9 cellular contexts compared by ENCODE assay signal in the genomic region with DNA sequence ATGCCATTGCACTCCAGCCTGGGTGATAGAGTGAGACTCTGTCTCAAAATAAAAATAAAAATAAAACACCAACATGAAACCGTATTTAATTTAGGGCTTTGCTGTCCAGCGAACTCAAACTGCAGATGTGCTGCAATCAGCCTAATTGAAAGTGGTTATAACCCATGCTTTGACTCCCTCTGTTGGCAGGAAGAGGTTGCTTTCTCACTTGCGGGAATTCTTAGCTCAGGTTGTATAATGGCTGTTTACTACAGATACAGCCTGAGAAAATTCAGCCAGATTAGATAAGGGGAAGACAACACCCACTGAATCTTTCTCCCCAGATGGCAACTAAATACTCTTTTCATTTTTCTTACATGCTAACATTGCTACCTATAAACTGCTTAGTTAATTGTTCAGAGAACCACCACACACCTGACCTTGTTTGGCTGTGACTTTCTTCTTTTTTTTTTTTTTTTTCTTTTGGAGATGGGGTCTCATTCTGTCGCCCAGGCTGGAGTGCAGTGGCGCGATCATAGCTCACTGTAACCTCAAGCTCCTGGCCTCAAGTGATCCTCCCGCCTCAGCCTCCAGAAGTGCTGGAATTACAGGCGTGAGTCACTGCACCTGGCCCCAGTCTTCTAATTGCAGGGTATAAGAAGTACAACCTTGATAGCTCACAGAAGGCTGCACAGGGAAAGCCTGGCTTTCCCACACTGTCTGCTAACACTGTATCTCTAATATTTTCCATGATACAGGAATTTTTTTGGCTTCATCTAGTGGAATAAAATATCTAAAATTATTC. TPM values are rescaled to one million over a fixed set of nuclear protein-coding genes. Genes with fewer than 3 reads are reported as not detected.
A peak's percentile ranks its signal among the peaks of the same experiment; 100 is the strongest.
DNase-seq lines count a peak whose midpoint lies in the region; ATAC-seq and TF ChIP-seq lines count a peak whose summit lies in the region.
"Had no signal": no experiment of that assay in that cellular context is flagged by ENCODE, and none has a peak within 500 bp of the region (broad histone marks: within the 10 kb centered on the region; RNA-seq: fewer than 3 reads in every experiment).

No MANE protein-coding gene starts in this region.

- no peaks in the 10 kb centered on the region for H3K23me2 ChIP-seq in H9 (ENCODE audit: insufficient read length, low read depth, low read length, poor library complexity, severe bottlenecking)

- H3K9me3 Mint-ChIP-seq in Caco-2 (ENCODE audit: unreplicated experiment) (no peaks in the 10 kb centered on the region), H9 (peaks cover 8 to 11% of the 10 kb centered on the region in 2 experiments), endothelial cell (ENCODE audit: unreplicated experiment) (no peaks in the 10 kb centered on the region), nephron (no peaks in the 10 kb centered on the region)
- H3K9me3 Mint-ChIP-seq: activated naive CD4-positive, alpha-beta T cell treated with anti-CD3 and anti-CD28 coated beads, Interleukin-2, amount 50 U/mL, for 72 hours had no signal

- peak; percentile 54 to 57 for DNase-seq in Caco-2
- DNase-seq in H9, result peak; percentile 54
- peak; percentile 38 to 83 for DNase-seq in NCI-H446 (lab: John Stamatoyannopoulos, UW)
- DNase-seq in endothelial cell (ENCODE audit: low spot score), result peak; percentile 28

- no peaks in the 10 kb centered on the region for H3K79me1 ChIP-seq in H9 (ENCODE audit: insufficient read depth, low read depth, low read length, poor library complexity, severe bottlenecking)

- H4K8ac ChIP-seq in H9 (replicated peaks; ENCODE audit: insufficient read length, low read depth, low read length), result no peak overlapping the region

- H3K27me3 Mint-ChIP-seq in Caco-2 (ENCODE audit: insufficient read depth, unreplicated experiment) (no peaks in the 10 kb centered on the region), H9 (ENCODE audit: low read depth) (peaks cover 3% of the 10 kb centered on the region; the same call in 1 of the 2 replicates), endothelial cell (ENCODE audit: unreplicated experiment) (peaks cover 16% of the 10 kb centered on the region), nephron (ENCODE audit: low read depth) (peaks cover 8% of the 10 kb centered on the region)

- H3K4me1 Mint-ChIP-seq in Caco-2 (ENCODE audit: low read depth, unreplicated experiment) (no peaks in the 10 kb centered on the region), H9 (peaks cover 10% of the 10 kb centered on the region in 2 experiments), endothelial cell (ENCODE audit: unreplicated experiment) (peaks cover 22% of the 10 kb centered on the region), nephron (peaks cover 12% of the 10 kb centered on the region)

- no TSS peak for BruUV-seq in Caco-2 (replicated peaks; lab: Mats Ljungman, UMichigan)

- no peak overlapping the region for H2BK120ac ChIP-seq in H9 (ENCODE audit: low read depth, low read length, poor library complexity, severe bottlenecking)

- no peak overlapping the region for H2AK5ac ChIP-seq in H9 (ENCODE audit: insufficient read length, low read length)

- H2BK12ac ChIP-seq in H9 (ENCODE audit: insufficient read length, low read depth, low read length), result no peak overlapping the region

- H3K14ac ChIP-seq in H9 (ENCODE audit: insufficient read depth, low read length), result no peak overlapping the region

- H3K27ac ChIP-seq in H9 (ENCODE audit: insufficient read length, low read depth, low read length), result no peak overlapping the region

- H3K27ac Mint-ChIP-seq in Caco-2 (ENCODE audit: unreplicated experiment) (no peak overlapping the region), H9 (no peak overlapping the region; a peak in 1 of 7 replicates), endothelial cell (ENCODE audit: unreplicated experiment) (no peak overlapping the region), nephron (peak overlapping the region; percentile 56 to 90 (median 67))

- H3K36me3 Mint-ChIP-seq in Caco-2 (ENCODE audit: insufficient read depth, unreplicated experiment) (peaks cover 24% of the 10 kb centered on the region), H9 (ENCODE audit: insufficient read depth in 1 of 3, low read depth in 3 of 3) (peaks cover 4 to 9% (median 6%) of the 10 kb centered on the region in 3 experiments; a peak in 6 of 7 replicates), endothelial cell (ENCODE audit: low read depth, unreplicated experiment) (peaks cover 22% of the 10 kb centered on the region), nephron (ENCODE audit: low read depth) (no peaks in the 10 kb centered on the region)

- no peak overlapping the region for H3T11ph ChIP-seq in H9 (ENCODE audit: low read length)

- no peaks in the 10 kb centered on the region for H4K20me1 ChIP-seq in H9 (ENCODE audit: control insufficient read depth, insufficient read depth, insufficient read length)

- H3K4me2 ChIP-seq in H9 (ENCODE audit: insufficient read depth, insufficient read length, low read length), result no peak overlapping the region

- H3K23ac ChIP-seq in H9 (ENCODE audit: insufficient read length, low read depth, low read length), result no peak overlapping the region

- WGBS in H9 (ENCODE audit: extremely low coverage, insufficient read length, low lambda C conversion rate), result no CpG with 5 or more reads among the region's 8 CpGs

- TF ChIP-seq CTCF in Caco-2 (IDR thresholded peaks at IDR 0.05; ENCODE audit: insufficient read depth in 1 of 2, low read depth in 1 of 2, low read length in 1 of 2, severe bottlenecking in 1 of 2, unreplicated experiment in 1 of 2), result peak; percentile 33 to 65
- TF ChIP-seq CTCF in H9 (conservative IDR thresholded peaks at IDR 0.05), result peak; percentile 79
- peak; percentile 67 for TF ChIP-seq CTCF in WI38 (IDR thresholded peaks at IDR 0.05; ENCODE audit: low read depth, low read length)
- TF ChIP-seq CTCF in endothelial cell (IDR thresholded peaks at IDR 0.05; ENCODE audit: unreplicated experiment), result peak; percentile 32
- TF ChIP-seq CTCF in nephron (IDR thresholded peaks at IDR 0.05; ENCODE audit: unreplicated experiment in 3 of 3), result peak; percentile 73 to 75 (median 74)

- no peak overlapping the region for H3K56ac ChIP-seq in H9 (ENCODE audit: insufficient read length, low read depth, low read length)

- no peak overlapping the region for H2BK5ac ChIP-seq in H9 (ENCODE audit: insufficient read length, low read length)

- POLR2A ChIA-PET in Caco-2 (lab: Charles Lee), result interaction anchor here (1.0 kb wide), 1 partner anchor 35 kb away, joined by 3 read pairs; no protein-coding TSS in a partner anchor

- H4K5ac ChIP-seq in H9 (ENCODE audit: insufficient read length, low read depth, low read length), result no peak overlapping the region

- CTCF ChIA-PET in Caco-2 (lab: Charles Lee), result interaction anchor here (0.6 to 2.3 kb wide), 13 partner anchors 14 to 767 kb away, joined by 3 to 29 read pairs (median 4); no protein-coding TSS in a partner anchor

- H3K27me3 ChIP-seq in Caco-2 (replicated peaks; ENCODE audit: control insufficient read depth, insufficient read depth, low read length), result no peaks in the 10 kb centered on the region
- H3K27me3 ChIP-seq in H9 (ENCODE audit: insufficient read depth, low read length), result no peaks in the 10 kb centered on the region

- H3K18ac ChIP-seq in H9 (ENCODE audit: insufficient read length, low read depth, low read length), result no peak overlapping the region

- H4K91ac ChIP-seq in H9 (ENCODE audit: insufficient read length, low read depth, low read length), result no peak overlapping the region

- H3K36me3 ChIP-seq in Caco-2 (ENCODE audit: control insufficient read depth, insufficient read depth, low read length), result no peaks in the 10 kb centered on the region

- intact Hi-C loops in Caco-2 (cut with micrococcal nuclease; ENCODE audit: unreplicated experiment), result loop anchor here (1.0 to 10.0 kb wide), 5 partner anchors 16 to 540 kb away; no protein-coding TSS in a partner anchor

- no peak for ATAC-seq in GM19467 (IDR thresholded peaks at IDR 0.05; ENCODE audit: unreplicated experiment)
- no peak for ATAC-seq in HG03025 (IDR thresholded peaks at IDR 0.05; ENCODE audit: low FRiP score, unreplicated experiment)
- ATAC-seq: activated naive CD4-positive, alpha-beta T cell treated with anti-CD3 and anti-CD28 coated beads, Interleukin-2, amount 50 U/mL, for 72 hours had no signal

- H3K9ac ChIP-seq in H9 (ENCODE audit: extremely low read depth, insufficient read length, low read length), result no peak overlapping the region

- no peak overlapping the region for H2AFZ ChIP-seq in H9 (ENCODE audit: low read length)

- H3K9me3 ChIP-seq in Caco-2 (no peaks in the 10 kb centered on the region), H9 (ENCODE audit: control insufficient read depth, low read depth, low read length) (no peaks in the 10 kb centered on the region)

- no peak overlapping the region for H3K4ac ChIP-seq in H9 (ENCODE audit: low read depth, low read length)

- no peaks in the 10 kb centered on the region for H3K79me2 ChIP-seq in H9 (ENCODE audit: insufficient read depth, low read length)

- no peak overlapping the region for H3K4me3 Mint-ChIP-seq in Caco-2 (ENCODE audit: unreplicated experiment)
- no peak overlapping the region for H3K4me3 Mint-ChIP-seq in H9
- no peak overlapping the region for H3K4me3 Mint-ChIP-seq in endothelial cell (ENCODE audit: unreplicated experiment)
- H3K4me3 Mint-ChIP-seq in nephron, result peak overlapping the region; percentile 72 to 85 (median 75)

- H2BK15ac ChIP-seq in H9 (ENCODE audit: low read depth, low read length), result no peak overlapping the region

- H3K4me1 ChIP-seq in Caco-2 (peaks cover 6% of the 10 kb centered on the region), H9 (ENCODE audit: insufficient read depth, low read length) (no peaks in the 10 kb centered on the region)

- no peak overlapping the region for H3K4me3 ChIP-seq in Caco-2 (ENCODE audit: low read depth, low read length)
- H3K4me3 ChIP-seq in WI38 (ENCODE audit: low read depth, low read length), result no peak overlapping the region

- no peak overlapping the region for H2BK20ac ChIP-seq in H9 (ENCODE audit: low read depth, low read length, poor library complexity, severe bottlenecking)

RNA-seq across cellular contexts. Expression of gene DNTTIP2, which starts 34.6 kb away (rescaled TPM):
- total RNA-seq in Caco-2 (2022), result 39.0 and 39.9 TPM in 2 replicates
- total RNA-seq in H9 (2021), result 96.0 and 101 TPM in 2 replicates
- 61.8 TPM for total RNA-seq in endothelial cell (ENCODE audit: unreplicated experiment)

Comparison
In these comparisons a context has a peak if more than half of its experiments do, and no peak if none do; other contexts are left out.
1. H3K27ac Mint-ChIP-seq: peak in nephron (3 of 3); none in Caco-2 (single experiment), H9 (0 of 3) and endothelial cell (single experiment).
2. H3K4me3 Mint-ChIP-seq: peak in nephron (3 of 3); none in Caco-2 (single experiment), H9 (0 of 2) and endothelial cell (single experiment).
3. Peak in every context shown above with its lines, with median percentiles within 50 percentile points of each other: DNase-seq and CTCF ChIP-seq.